Comparison of ENCODE assay signal across 9 cellular contexts in genomic region chr2:230987137-230988020, GRCh38. TPM values are rescaled to one million over a fixed set of nuclear protein-coding genes. Genes with fewer than 3 reads are reported as not detected.
A peak's percentile ranks its signal among the peaks of the same experiment; 100 is the strongest.
DNase-seq lines count a peak whose midpoint lies in the region; ATAC-seq and TF ChIP-seq lines count a peak whose summit lies in the region.
"Had no signal": no experiment of that assay in that cellular context is flagged by ENCODE, and none has a peak within 500 bp of the region (broad histone marks: within the 10 kb centered on the region; RNA-seq: fewer than 3 reads in every experiment).

No MANE protein-coding gene starts in this region.

- ATAC-seq in right lobe of liver (peak; percentile 95 to 99 (median 97)), GM19455 (IDR thresholded peaks at IDR 0.05; ENCODE audit: unreplicated experiment) (no peak)

- DNase-seq in DMS 273 treated with DMSO at 0.1 percent for 48 hours (lab: John Stamatoyannopoulos, UW) (peak; percentile 11), HEK293T (ENCODE audit: extremely low spot score) (peak; percentile 93), NCI-H226 (peak; percentile 56), dermis blood vessel endothelial cell (peak; percentile 81), right lobe of liver (peak; percentile 84 to 88 (median 85))
- peak; percentile 74 for DNase-seq in activated CD4-positive, alpha-beta T cell treated with anti-CD3 and anti-CD28 coated beads, Interleukin-2, amount 50 U/mL, for 1 hour
- DNase-seq in stimulated activated CD4-positive, alpha-beta T cell treated with anti-CD3 and anti-CD28 coated beads, Interleukin-2, amount 100 ng/mL, for 4 hours (ENCODE audit: low read depth): peak; percentile 64

- no peak overlapping the region for H3K27ac ChIP-seq in right lobe of liver

- TF ChIP-seq CTCF in right lobe of liver (IDR thresholded peaks at IDR 0.05): peak; percentile 82 to 99 (median 96)

- H3K4me3 ChIP-seq in right lobe of liver: peak overlapping the region in 2 of 3 donors; percentile 37 to 40

- TF ChIP-seq POLR2A in right lobe of liver (IDR thresholded peaks at IDR 0.05): no peak

- no peaks in the 10 kb centered on the region for H3K9me3 ChIP-seq in right lobe of liver

- WGBS in right lobe of liver (ENCODE audit: insufficient coverage, low coverage, low lambda C conversion rate, missing lambda C conversion rate): 5% methylated on average over 13 of the region's 34 CpGs

- intact Hi-C loops in right lobe of liver (cut with DNase I): loop anchor here in 1 of 2 donors (5.0 to 10.0 kb wide), 2 partner anchors 85 to 163 kb away; no protein-coding TSS in a partner anchor

- H3K27me3 ChIP-seq in right lobe of liver: peaks cover 0 to 6% of the 10 kb centered on the region in 2 donors

- peaks cover 0 to 4% (median 0%) of the 10 kb centered on the region in 4 donors for H3K4me1 ChIP-seq in right lobe of liver

- POLR2A ChIA-PET in HEK293T (lab: Yijun Ruan, JAX): interaction anchor here (0.6 to 1.1 kb wide), 2 partner anchors 122 to 170 kb away, joined by 3 to 4 read pairs; partner anchors contain the start of gene ITM2C

- H3K36me3 ChIP-seq in right lobe of liver: no peaks in the 10 kb centered on the region

- CTCF ChIA-PET in HEK293T (lab: Yijun Ruan, JAX): interaction anchor here (0.5 to 2.2 kb wide), 20 partner anchors 9 to 334 kb away, joined by 3 to 18 read pairs (median 4); partner anchors contain the start of gene SPATA3

TF ChIP-seq in HEK293T, 16 proteins besides CTCF, POLR2A, EP300 and RAD21:
- no peak for TF ChIP-seq NFRKB (IDR thresholded peaks at IDR 0.05)
- no peak for TF ChIP-seq PKNOX1 (IDR thresholded peaks at IDR 0.05)
- no peak for TF ChIP-seq FOXA1 (IDR thresholded peaks at IDR 0.05)
- no peak for TF ChIP-seq SUZ12 (IDR thresholded peaks at IDR 0.05)
- peak; percentile 74 for TF ChIP-seq L3MBTL2 (conservative IDR thresholded peaks at IDR 0.05)
- TF ChIP-seq BHLHE40 (IDR thresholded peaks at IDR 0.05; ENCODE audit: borderline replicate concordance): no peak
- TF ChIP-seq FOXK2 (IDR thresholded peaks at IDR 0.05): no peak
- TF ChIP-seq CTBP1 (IDR thresholded peaks at IDR 0.05; ENCODE audit: borderline replicate concordance): no peak
TF ChIP-seq in HEK293T: peak in this region for 1.

RNA-seq across cellular contexts. Expression of gene SPATA3, which starts 8.5 kb away (rescaled TPM):
- total RNA-seq in dermis blood vessel endothelial cell: not detected in 2 replicates
- not detected for total RNA-seq in right lobe of liver
- total RNA-seq: subcutaneous adipose tissue had no signal

RNA-seq across cellular contexts. Expression of gene C2orf72, which starts 49.9 kb away (rescaled TPM):
- total RNA-seq in dermis blood vessel endothelial cell: under 0.01 and 1.1 TPM in 2 replicates
- total RNA-seq in right lobe of liver: 100 to 1,000 TPM in 2 of 6 experiments, 10 to 100 TPM in 4; 76.0 to 167 (median 85.9) TPM

Comparison
In these comparisons a context has a peak if more than half of its experiments do, and no peak if none do; other contexts are left out.
1. DNase-seq: peak in every context shown above with its lines; median percentile 93 in HEK293T; 85 in right lobe of liver; 81 in dermis blood vessel endothelial cell; 74 in activated CD4-positive, alpha-beta T cell treated with anti-CD3 and anti-CD28 coated beads, Interleukin-2, amount 50 U/mL, for 1 hour; 64 in stimulated activated CD4-positive, alpha-beta T cell treated with anti-CD3 and anti-CD28 coated beads, Interleukin-2, amount 100 ng/mL, for 4 hours; 56 in NCI-H226; 11 in DMS 273 treated with DMSO at 0.1 percent for 48 hours.
2. RNA of gene C2orf72, which starts 49.9 kb away (total RNA-seq): 76.0 to 167 TPM in right lobe of liver; under 0.01 to 1.1 TPM in dermis blood vessel endothelial cell; every median in the first group is over 10 times any median in the second.